Comparison of ENCODE assay signal across 1 cellular context in the genomic region with DNA sequence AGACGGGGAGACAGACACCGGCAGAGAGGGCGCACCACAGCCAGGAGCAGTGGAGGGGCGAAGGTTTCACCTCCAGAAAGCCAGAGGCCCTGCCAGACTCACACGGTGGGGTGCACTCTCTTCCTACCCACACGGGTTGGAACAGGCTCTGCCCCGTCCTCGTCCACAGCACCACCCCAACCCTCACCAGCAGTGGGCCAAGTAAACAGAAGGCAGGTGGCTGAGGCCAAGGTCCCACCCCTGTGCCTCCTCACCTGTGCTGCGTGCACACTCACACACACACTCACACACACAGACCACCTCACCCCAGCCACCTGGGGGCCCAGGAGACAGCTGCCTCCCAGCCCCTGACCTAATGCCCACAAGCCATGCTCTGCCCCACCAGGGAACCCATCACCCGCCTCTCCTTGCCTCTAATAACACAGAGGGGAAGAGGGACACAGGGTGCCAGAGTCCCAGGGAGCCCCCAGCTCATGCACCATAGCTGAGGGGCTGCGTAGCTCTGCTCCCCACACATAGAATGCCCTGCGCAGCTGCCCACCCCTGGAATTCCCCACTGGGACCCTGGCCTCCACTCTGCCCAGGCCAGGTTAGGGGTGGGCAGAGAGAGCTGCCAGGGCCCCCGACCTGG.
A peak's percentile ranks its signal among the peaks of the same experiment; 100 is the strongest.
TF ChIP-seq lines count a peak whose summit lies in the region.

No MANE protein-coding gene starts in this region.

TF ChIP-seq in HepG2, 621 proteins besides CTCF, POLR2A, EP300 and RAD21 (continues in another document):
- TF ChIP-seq ATF7-NPFF (CRISPR knock-in tag; IDR thresholded peaks at IDR 0.05; ENCODE audit: low read depth) (peak; percentile 66; the same call in 1 of the 2 replicates), RFXANK (CRISPR knock-in tag; IDR thresholded peaks at IDR 0.05) (no peak), MBD4 (IDR thresholded peaks at IDR 0.05; ENCODE audit: borderline replicate concordance, low read length) (no peak), HNRNPUL1 (IDR thresholded peaks at IDR 0.05; ENCODE audit: low read depth, low read length) (no peak), ZEB1 (IDR thresholded peaks at IDR 0.05; ENCODE audit: insufficient replicate concordance, low read depth) (no peak), SAP130 (CRISPR knock-in tag; IDR thresholded peaks at IDR 0.05; ENCODE audit: low read depth) (peak; percentile 70), ZNF850 (CRISPR knock-in tag; conservative IDR thresholded peaks at IDR 0.05) (no peak), ZNF451 (CRISPR knock-in tag; IDR thresholded peaks at IDR 0.05) (peak; percentile 86; the same call in 1 of the 2 replicates), ZNF431 (CRISPR knock-in tag; IDR thresholded peaks at IDR 0.05; ENCODE audit: borderline replicate concordance, low read depth) (0 out of 2 replicates have a peak, but pooled peaks have one; percentile 27), CBX5 (CRISPR knock-in tag; IDR thresholded peaks at IDR 0.05; ENCODE audit: borderline replicate concordance) (no peak), THAP11 (CRISPR knock-in tag; IDR thresholded peaks at IDR 0.05) (no peak), SALL1 (CRISPR knock-in tag; IDR thresholded peaks at IDR 0.05) (peak; percentile 57; the same call in 1 of the 2 replicates), HMGA1 (CRISPR knock-in tag; conservative IDR thresholded peaks at IDR 0.05) (no peak), SIX4 (CRISPR knock-in tag; IDR thresholded peaks at IDR 0.05) (no peak), FOSL2 (CRISPR knock-in tag; IDR thresholded peaks at IDR 0.05) (no peak), FOXJ3 (CRISPR knock-in tag; IDR thresholded peaks at IDR 0.05; ENCODE audit: borderline replicate concordance) (no peak), NBN (conservative IDR thresholded peaks at IDR 0.05) (no peak), ZNF207 (IDR thresholded peaks at IDR 0.05; ENCODE audit: borderline replicate concordance) (no peak), NFIC (IDR thresholded peaks at IDR 0.05; ENCODE audit: low read length) (no peak), ZNF883 (CRISPR knock-in tag; IDR thresholded peaks at IDR 0.05; ENCODE audit: not compliant biosample characterization) (no peak), SIN3B (IDR thresholded peaks at IDR 0.05; ENCODE audit: low read length) (no peak), RBM39 (IDR thresholded peaks at IDR 0.05; ENCODE audit: low read depth, low read length, poor library complexity, severe bottlenecking) (peak; percentile 28), POLR2G (IDR thresholded peaks at IDR 0.05; ENCODE audit: low read depth, low read length) (no peak), ZZZ3 (CRISPR knock-in tag; IDR thresholded peaks at IDR 0.05; ENCODE audit: borderline replicate concordance) (no peak), GABPB1 (CRISPR knock-in tag; IDR thresholded peaks at IDR 0.05) (peak; percentile 20; the same call in 1 of the 2 replicates), ZNF282 (IDR thresholded peaks at IDR 0.05; ENCODE audit: partially characterized antibody) (no peak), IRF2 (CRISPR knock-in tag; IDR thresholded peaks at IDR 0.05) (0 out of 2 replicates have a peak, but pooled peaks have one; percentile 23), PRPF4 (IDR thresholded peaks at IDR 0.05; ENCODE audit: low read depth, low read length, poor library complexity, severe bottlenecking) (no peak), KLF15 (CRISPR knock-in tag; IDR thresholded peaks at IDR 0.05; ENCODE audit: borderline replicate concordance) (no peak), ZNF775 (CRISPR knock-in tag; IDR thresholded peaks at IDR 0.05; ENCODE audit: borderline replicate concordance) (no peak), HOXA3 (CRISPR knock-in tag; IDR thresholded peaks at IDR 0.05) (peak; percentile 25; the same call in 1 of the 2 replicates), TEAD3 (CRISPR knock-in tag; optimal IDR thresholded peaks at IDR 0.05; ENCODE audit: borderline replicate concordance) (no peak), NFE2L1 (CRISPR knock-in tag; IDR thresholded peaks at IDR 0.05; ENCODE audit: borderline replicate concordance) (no peak)
- TF ChIP-seq, protein P1, sequence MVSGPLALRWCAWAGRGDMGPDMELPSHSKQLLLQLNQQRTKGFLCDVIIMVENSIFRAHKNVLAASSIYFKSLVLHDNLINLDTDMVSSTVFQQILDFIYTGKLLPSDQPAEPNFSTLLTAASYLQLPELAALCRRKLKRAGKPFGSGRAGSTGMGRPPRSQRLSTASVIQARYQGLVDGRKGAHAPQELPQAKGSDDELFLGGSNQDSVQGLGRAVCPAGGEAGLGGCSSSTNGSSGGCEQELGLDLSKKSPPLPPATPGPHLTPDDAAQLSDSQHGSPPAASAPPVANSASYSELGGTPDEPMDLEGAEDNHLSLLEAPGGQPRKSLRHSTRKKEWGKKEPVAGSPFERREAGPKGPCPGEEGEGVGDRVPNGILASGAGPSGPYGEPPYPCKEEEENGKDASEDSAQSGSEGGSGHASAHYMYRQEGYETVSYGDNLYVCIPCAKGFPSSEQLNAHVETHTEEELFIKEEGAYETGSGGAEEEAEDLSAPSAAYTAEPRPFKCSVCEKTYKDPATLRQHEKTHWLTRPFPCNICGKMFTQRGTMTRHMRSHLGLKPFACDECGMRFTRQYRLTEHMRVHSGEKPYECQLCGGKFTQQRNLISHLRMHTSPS (CRISPR knock-in tag; IDR thresholded peaks at IDR 0.05; ENCODE audit: low read depth) = peak; percentile 79
- TF ChIP-seq, protein P2, sequence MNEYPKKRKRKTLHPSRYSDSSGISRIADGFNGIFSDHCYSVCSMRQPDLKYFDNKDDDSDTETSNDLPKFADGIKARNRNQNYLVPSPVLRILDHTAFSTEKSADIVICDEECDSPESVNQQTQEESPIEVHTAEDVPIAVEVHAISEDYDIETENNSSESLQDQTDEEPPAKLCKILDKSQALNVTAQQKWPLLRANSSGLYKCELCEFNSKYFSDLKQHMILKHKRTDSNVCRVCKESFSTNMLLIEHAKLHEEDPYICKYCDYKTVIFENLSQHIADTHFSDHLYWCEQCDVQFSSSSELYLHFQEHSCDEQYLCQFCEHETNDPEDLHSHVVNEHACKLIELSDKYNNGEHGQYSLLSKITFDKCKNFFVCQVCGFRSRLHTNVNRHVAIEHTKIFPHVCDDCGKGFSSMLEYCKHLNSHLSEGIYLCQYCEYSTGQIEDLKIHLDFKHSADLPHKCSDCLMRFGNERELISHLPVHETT (CRISPR knock-in tag; conservative IDR thresholded peaks at IDR 0.05) = no peak
- TF ChIP-seq, protein P3, sequence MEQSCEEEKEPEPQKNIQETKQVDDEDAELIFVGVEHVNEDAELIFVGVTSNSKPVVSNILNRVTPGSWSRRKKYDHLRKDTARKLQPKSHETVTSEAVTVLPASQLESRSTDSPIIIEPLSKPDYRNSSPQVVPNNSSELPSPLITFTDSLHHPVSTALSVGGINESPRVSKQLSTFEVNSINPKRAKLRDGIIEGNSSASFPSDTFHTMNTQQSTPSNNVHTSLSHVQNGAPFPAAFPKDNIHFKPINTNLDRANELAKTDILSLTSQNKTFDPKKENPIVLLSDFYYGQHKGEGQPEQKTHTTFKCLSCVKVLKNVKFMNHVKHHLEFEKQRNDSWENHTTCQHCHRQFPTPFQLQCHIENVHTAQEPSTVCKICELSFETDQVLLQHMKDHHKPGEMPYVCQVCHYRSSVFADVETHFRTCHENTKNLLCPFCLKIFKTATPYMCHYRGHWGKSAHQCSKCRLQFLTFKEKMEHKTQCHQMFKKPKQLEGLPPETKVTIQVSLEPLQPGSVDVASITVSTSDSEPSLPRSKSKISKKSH (CRISPR knock-in tag; IDR thresholded peaks at IDR 0.05; ENCODE audit: borderline replicate concordance) = no peak; the same call in 1 of the 2 replicates
- TF ChIP-seq, protein P4, sequence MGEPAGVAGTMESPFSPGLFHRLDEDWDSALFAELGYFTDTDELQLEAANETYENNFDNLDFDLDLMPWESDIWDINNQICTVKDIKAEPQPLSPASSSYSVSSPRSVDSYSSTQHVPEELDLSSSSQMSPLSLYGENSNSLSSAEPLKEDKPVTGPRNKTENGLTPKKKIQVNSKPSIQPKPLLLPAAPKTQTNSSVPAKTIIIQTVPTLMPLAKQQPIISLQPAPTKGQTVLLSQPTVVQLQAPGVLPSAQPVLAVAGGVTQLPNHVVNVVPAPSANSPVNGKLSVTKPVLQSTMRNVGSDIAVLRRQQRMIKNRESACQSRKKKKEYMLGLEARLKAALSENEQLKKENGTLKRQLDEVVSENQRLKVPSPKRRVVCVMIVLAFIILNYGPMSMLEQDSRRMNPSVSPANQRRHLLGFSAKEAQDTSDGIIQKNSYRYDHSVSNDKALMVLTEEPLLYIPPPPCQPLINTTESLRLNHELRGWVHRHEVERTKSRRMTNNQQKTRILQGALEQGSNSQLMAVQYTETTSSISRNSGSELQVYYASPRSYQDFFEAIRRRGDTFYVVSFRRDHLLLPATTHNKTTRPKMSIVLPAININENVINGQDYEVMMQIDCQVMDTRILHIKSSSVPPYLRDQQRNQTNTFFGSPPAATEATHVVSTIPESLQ (CRISPR knock-in tag; conservative IDR thresholded peaks at IDR 0.05) = no peak
- TF ChIP-seq, protein P5, sequence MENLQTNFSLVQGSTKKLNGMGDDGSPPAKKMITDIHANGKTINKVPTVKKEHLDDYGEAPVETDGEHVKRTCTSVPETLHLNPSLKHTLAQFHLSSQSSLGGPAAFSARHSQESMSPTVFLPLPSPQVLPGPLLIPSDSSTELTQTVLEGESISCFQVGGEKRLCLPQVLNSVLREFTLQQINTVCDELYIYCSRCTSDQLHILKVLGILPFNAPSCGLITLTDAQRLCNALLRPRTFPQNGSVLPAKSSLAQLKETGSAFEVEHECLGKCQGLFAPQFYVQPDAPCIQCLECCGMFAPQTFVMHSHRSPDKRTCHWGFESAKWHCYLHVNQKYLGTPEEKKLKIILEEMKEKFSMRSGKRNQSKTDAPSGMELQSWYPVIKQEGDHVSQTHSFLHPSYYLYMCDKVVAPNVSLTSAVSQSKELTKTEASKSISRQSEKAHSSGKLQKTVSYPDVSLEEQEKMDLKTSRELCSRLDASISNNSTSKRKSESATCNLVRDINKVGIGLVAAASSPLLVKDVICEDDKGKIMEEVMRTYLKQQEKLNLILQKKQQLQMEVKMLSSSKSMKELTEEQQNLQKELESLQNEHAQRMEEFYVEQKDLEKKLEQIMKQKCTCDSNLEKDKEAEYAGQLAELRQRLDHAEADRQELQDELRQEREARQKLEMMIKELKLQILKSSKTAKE (CRISPR knock-in tag; IDR thresholded peaks at IDR 0.05; ENCODE audit: borderline replicate concordance) = 0 out of 2 replicates have a peak, but pooled peaks have one; percentile 11
- TF ChIP-seq, protein P6, sequence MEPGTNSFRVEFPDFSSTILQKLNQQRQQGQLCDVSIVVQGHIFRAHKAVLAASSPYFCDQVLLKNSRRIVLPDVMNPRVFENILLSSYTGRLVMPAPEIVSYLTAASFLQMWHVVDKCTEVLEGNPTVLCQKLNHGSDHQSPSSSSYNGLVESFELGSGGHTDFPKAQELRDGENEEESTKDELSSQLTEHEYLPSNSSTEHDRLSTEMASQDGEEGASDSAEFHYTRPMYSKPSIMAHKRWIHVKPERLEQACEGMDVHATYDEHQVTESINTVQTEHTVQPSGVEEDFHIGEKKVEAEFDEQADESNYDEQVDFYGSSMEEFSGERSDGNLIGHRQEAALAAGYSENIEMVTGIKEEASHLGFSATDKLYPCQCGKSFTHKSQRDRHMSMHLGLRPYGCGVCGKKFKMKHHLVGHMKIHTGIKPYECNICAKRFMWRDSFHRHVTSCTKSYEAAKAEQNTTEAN (CRISPR knock-in tag; conservative IDR thresholded peaks at IDR 0.05) = peak; percentile 96
- TF ChIP-seq, protein P7, sequence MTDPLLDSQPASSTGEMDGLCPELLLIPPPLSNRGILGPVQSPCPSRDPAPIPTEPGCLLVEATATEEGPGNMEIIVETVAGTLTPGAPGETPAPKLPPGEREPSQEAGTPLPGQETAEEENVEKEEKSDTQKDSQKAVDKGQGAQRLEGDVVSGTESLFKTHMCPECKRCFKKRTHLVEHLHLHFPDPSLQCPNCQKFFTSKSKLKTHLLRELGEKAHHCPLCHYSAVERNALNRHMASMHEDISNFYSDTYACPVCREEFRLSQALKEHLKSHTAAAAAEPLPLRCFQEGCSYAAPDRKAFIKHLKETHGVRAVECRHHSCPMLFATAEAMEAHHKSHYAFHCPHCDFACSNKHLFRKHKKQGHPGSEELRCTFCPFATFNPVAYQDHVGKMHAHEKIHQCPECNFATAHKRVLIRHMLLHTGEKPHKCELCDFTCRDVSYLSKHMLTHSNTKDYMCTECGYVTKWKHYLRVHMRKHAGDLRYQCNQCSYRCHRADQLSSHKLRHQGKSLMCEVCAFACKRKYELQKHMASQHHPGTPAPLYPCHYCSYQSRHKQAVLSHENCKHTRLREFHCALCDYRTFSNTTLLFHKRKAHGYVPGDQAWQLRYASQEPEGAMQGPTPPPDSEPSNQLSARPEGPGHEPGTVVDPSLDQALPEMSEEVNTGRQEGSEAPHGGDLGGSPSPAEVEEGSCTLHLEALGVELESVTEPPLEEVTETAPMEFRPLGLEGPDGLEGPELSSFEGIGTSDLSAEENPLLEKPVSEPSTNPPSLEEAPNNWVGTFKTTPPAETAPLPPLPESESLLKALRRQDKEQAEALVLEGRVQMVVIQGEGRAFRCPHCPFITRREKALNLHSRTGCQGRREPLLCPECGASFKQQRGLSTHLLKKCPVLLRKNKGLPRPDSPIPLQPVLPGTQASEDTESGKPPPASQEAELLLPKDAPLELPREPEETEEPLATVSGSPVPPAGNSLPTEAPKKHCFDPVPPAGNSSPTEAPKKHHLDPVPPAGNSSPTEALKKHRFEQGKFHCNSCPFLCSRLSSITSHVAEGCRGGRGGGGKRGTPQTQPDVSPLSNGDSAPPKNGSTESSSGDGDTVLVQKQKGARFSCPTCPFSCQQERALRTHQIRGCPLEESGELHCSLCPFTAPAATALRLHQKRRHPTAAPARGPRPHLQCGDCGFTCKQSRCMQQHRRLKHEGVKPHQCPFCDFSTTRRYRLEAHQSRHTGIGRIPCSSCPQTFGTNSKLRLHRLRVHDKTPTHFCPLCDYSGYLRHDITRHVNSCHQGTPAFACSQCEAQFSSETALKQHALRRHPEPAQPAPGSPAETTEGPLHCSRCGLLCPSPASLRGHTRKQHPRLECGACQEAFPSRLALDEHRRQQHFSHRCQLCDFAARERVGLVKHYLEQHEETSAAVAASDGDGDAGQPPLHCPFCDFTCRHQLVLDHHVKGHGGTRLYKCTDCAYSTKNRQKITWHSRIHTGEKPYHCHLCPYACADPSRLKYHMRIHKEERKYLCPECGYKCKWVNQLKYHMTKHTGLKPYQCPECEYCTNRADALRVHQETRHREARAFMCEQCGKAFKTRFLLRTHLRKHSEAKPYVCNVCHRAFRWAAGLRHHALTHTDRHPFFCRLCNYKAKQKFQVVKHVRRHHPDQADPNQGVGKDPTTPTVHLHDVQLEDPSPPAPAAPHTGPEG (CRISPR knock-in tag; IDR thresholded peaks at IDR 0.05) = no peak
- TF ChIP-seq, protein P8, sequence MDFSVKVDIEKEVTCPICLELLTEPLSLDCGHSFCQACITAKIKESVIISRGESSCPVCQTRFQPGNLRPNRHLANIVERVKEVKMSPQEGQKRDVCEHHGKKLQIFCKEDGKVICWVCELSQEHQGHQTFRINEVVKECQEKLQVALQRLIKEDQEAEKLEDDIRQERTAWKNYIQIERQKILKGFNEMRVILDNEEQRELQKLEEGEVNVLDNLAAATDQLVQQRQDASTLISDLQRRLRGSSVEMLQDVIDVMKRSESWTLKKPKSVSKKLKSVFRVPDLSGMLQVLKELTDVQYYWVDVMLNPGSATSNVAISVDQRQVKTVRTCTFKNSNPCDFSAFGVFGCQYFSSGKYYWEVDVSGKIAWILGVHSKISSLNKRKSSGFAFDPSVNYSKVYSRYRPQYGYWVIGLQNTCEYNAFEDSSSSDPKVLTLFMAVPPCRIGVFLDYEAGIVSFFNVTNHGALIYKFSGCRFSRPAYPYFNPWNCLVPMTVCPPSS (IDR thresholded peaks at IDR 0.05) = no peak
